ENCODE assay signal across 1 cellular context in genomic region chr14:88333036-88333435, GRCh38.
TF ChIP-seq lines count a peak whose summit lies in the region.

No MANE protein-coding gene starts in this region.

TF ChIP-seq in H1, 55 proteins besides CTCF, POLR2A, EP300 and RAD21 (continued from another document):
- TF ChIP-seq RFX5 (IDR thresholded peaks at IDR 0.05; ENCODE audit: borderline replicate concordance, low read depth, low read length): no peak
- TF ChIP-seq BACH1 (IDR thresholded peaks at IDR 0.05; ENCODE audit: low read length): no peak
- no peak for TF ChIP-seq SRF (IDR thresholded peaks at IDR 0.05; ENCODE audit: low read depth, low read length)
- TF ChIP-seq SP4 (IDR thresholded peaks at IDR 0.05; ENCODE audit: low read length): no peak
- no peak for TF ChIP-seq HDAC6 (IDR thresholded peaks at IDR 0.05; ENCODE audit: low read depth, low read length)
- TF ChIP-seq SP2 (IDR thresholded peaks at IDR 0.05; ENCODE audit: low read length): no peak
- no peak for TF ChIP-seq TAF1 (IDR thresholded peaks at IDR 0.05; ENCODE audit: low read depth, low read length)
- no peak for TF ChIP-seq CBX5 (IDR thresholded peaks at IDR 0.05; ENCODE audit: low read depth, low read length)
- TF ChIP-seq CEBPB (IDR thresholded peaks at IDR 0.05; ENCODE audit: low read depth, low read length): no peak
- no peak for TF ChIP-seq EGR1 (IDR thresholded peaks at IDR 0.05; ENCODE audit: borderline replicate concordance, low read depth, low read length)
- no peak for TF ChIP-seq SP1 (IDR thresholded peaks at IDR 0.05; ENCODE audit: low read depth, low read length)
- no peak for TF ChIP-seq CREB1 (IDR thresholded peaks at IDR 0.05)
- TF ChIP-seq ZNF274 (IDR thresholded peaks at IDR 0.05; ENCODE audit: borderline replicate concordance, extremely low read depth, low read length): no peak
- no peak for TF ChIP-seq SIRT6 (IDR thresholded peaks at IDR 0.05; ENCODE audit: low read length)
- no peak for TF ChIP-seq POLR2AphosphoS5 (IDR thresholded peaks at IDR 0.05; ENCODE audit: low read depth, low read length)
